Comparison of ENCODE assay signal across 1 cellular context in the genomic region with DNA sequence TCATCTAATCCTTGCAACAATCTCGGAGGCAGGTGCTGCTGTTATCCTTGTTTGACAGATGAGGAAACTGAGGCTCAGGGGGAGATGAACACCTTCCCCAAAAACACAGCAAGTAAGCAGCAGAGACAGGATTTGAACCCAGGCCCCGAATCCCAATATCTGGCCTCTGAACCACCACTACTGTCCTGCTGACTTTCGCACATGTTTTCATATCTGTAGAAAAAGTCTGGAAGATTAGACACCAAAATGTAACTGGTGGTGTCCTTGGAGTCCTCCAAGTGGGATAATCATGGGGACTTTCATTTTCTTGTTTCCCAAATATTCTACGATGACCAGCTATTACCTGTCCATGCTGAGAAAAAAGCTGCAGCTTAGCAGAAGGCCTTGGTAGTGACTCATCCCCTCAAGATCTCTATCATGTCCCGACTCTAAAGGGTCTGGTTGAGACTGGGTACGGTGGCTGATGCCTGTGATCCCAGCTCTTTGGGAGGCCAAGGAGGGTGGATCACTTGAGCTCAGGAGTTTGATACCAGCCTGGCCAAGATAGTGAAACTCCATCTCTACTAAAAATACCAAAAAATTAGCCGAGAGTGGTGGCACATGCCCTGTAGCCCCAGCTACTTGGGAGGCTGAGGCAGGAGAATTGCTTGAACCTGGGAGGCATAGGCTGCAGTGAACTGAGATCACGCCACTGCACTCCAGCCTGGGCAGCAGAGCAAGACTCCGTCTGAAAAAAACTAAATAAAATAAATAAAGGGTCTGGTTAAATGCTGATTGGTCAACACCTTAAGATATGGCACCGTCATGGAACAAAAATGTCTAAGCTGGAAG.
TF ChIP-seq lines count a peak whose summit lies in the region.

No MANE protein-coding gene starts in this region.

TF ChIP-seq in SK-N-SH, 30 proteins besides CTCF, POLR2A, EP300 and RAD21 (continued from another document):
- TF ChIP-seq, protein P1, sequence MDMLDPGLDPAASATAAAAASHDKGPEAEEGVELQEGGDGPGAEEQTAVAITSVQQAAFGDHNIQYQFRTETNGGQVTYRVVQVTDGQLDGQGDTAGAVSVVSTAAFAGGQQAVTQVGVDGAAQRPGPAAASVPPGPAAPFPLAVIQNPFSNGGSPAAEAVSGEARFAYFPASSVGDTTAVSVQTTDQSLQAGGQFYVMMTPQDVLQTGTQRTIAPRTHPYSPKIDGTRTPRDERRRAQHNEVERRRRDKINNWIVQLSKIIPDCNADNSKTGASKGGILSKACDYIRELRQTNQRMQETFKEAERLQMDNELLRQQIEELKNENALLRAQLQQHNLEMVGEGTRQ (IDR thresholded peaks at IDR 0.05; ENCODE audit: borderline replicate concordance, low read depth, low read length) = no peak
- TF ChIP-seq, protein P2, sequence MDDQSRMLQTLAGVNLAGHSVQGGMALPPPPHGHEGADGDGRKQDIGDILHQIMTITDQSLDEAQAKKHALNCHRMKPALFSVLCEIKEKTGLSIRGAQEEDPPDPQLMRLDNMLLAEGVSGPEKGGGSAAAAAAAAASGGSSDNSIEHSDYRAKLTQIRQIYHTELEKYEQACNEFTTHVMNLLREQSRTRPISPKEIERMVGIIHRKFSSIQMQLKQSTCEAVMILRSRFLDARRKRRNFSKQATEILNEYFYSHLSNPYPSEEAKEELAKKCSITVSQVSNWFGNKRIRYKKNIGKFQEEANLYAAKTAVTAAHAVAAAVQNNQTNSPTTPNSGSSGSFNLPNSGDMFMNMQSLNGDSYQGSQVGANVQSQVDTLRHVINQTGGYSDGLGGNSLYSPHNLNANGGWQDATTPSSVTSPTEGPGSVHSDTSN (IDR thresholded peaks at IDR 0.05) = no peak
- TF ChIP-seq JUND (IDR thresholded peaks at IDR 0.05) = peak; percentile 57
- no peak for TF ChIP-seq CHD2 (IDR thresholded peaks at IDR 0.05; ENCODE audit: low read length, partially characterized antibody)
- peak; percentile 75 for TF ChIP-seq FOSL2 (IDR thresholded peaks at IDR 0.05; ENCODE audit: borderline replicate concordance, low read depth)
- TF ChIP-seq MXI1 (IDR thresholded peaks at IDR 0.05; ENCODE audit: low read depth, low read length) = no peak
- TF ChIP-seq, protein P3, sequence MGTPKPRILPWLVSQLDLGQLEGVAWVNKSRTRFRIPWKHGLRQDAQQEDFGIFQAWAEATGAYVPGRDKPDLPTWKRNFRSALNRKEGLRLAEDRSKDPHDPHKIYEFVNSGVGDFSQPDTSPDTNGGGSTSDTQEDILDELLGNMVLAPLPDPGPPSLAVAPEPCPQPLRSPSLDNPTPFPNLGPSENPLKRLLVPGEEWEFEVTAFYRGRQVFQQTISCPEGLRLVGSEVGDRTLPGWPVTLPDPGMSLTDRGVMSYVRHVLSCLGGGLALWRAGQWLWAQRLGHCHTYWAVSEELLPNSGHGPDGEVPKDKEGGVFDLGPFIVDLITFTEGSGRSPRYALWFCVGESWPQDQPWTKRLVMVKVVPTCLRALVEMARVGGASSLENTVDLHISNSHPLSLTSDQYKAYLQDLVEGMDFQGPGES (IDR thresholded peaks at IDR 0.05; ENCODE audit: low read depth, low read length) = no peak
- TF ChIP-seq TCF12 (IDR thresholded peaks at IDR 0.05) = peak; percentile 45; the same call in 1 of the 2 replicates
- no peak for TF ChIP-seq GABPA (IDR thresholded peaks at IDR 0.05; ENCODE audit: low read depth)
- no peak for TF ChIP-seq YY1 (IDR thresholded peaks at IDR 0.05; ENCODE audit: low read depth)
- no peak for TF ChIP-seq NRF1 (IDR thresholded peaks at IDR 0.05; ENCODE audit: low read depth, low read length)
- TF ChIP-seq EZH2phosphoT487 (IDR thresholded peaks at IDR 0.05; ENCODE audit: borderline replicate concordance, low read depth) = no peak
- no peak for TF ChIP-seq MEF2A (IDR thresholded peaks at IDR 0.05; ENCODE audit: borderline replicate concordance, low read depth)
- no peak for TF ChIP-seq RCOR1 (IDR thresholded peaks at IDR 0.05; ENCODE audit: low read length)
